ENCODE assay signal across 14 cellular contexts in genomic region chr11:133619973-133620372, GRCh38.
DNase-seq lines count a peak whose midpoint lies in the region; ATAC-seq, FAIRE-seq and TF ChIP-seq lines count a peak whose summit lies in the region.
"Had no signal": no experiment of that assay in that cellular context is flagged by ENCODE, and none has a peak within 500 bp of the region (broad histone marks: within the 10 kb centered on the region; RNA-seq: fewer than 3 reads in every experiment).

No MANE protein-coding gene starts in this region.

- H3K9me2 ChIP-seq in hepatocyte (replicated peaks; ENCODE audit: insufficient read depth), result no peaks in the 10 kb centered on the region
- no peaks in the 10 kb centered on the region for H3K9me2 ChIP-seq in PC-3 (replicated peaks; ENCODE audit: low read length)

- H3K4me1 Mint-ChIP-seq in Calu3 (ENCODE audit: low read depth, unreplicated experiment), result no peaks in the 10 kb centered on the region

- no peak overlapping the region for H3K4me3 ChIP-seq in hepatocyte
- no peak overlapping the region for H3K4me3 ChIP-seq in PC-3 (ENCODE audit: low read length)
- no peak overlapping the region for H3K4me3 ChIP-seq in pancreas
- H3K4me3 ChIP-seq: SJSA1, upper lobe of left lung had no signal

- no peak for TF ChIP-seq POLR2A in erythroblast (IDR thresholded peaks at IDR 0.05; ENCODE audit: low read length)

- no peaks in the 10 kb centered on the region for H3K27me3 Mint-ChIP-seq in Calu3 (ENCODE audit: unreplicated experiment)

- 51% methylated on average over 2 of the region's 2 CpGs for WGBS in hepatocyte (ENCODE audit: low lambda C conversion rate, missing lambda C conversion rate)
- WGBS in pancreas, 2 donors, result 32 to 39% methylated on average over 2 of the region's 2 CpGs

- no peak for FAIRE-seq in pancreas (lab: Jason Lieb, UNC)
- FAIRE-seq: endometrium, G401.6 had no signal

- H3K9ac ChIP-seq in PC-3 (ENCODE audit: low read length), result no peak overlapping the region

- H3K36me3 Mint-ChIP-seq in Calu3 (ENCODE audit: insufficient read depth, unreplicated experiment), result no peaks in the 10 kb centered on the region

- H3K9me3 Mint-ChIP-seq in Calu3 (ENCODE audit: low read depth, unreplicated experiment), result peaks cover 3% of the 10 kb centered on the region
- H3K9me3 Mint-ChIP-seq: activated T-helper 2 cell treated with anti-CD3 and anti-CD28 coated beads, Interferon-gamma antibody, Interleukin-2, Interleukin-4, amounts not matched to agents 10 μg/mL and 5 μg/mL and 100 μg/mL, durations not matched to agents 14 hours and 24 hours and 36 hours had no signal

- H3K4me1 ChIP-seq in hepatocyte (ENCODE audit: insufficient read depth), result peaks cover 5% of the 10 kb centered on the region
- H3K4me1 ChIP-seq in PC-3 (ENCODE audit: insufficient read depth, low read length), result no peaks in the 10 kb centered on the region
- H3K4me1 ChIP-seq in pancreas, result no peaks in the 10 kb centered on the region
- H3K4me1 ChIP-seq: SJSA1, upper lobe of left lung had no signal

- no peak overlapping the region for H3K27ac Mint-ChIP-seq in Calu3 (ENCODE audit: unreplicated experiment)
- H3K27ac Mint-ChIP-seq: activated T-helper 2 cell treated with anti-CD3 and anti-CD28 coated beads, Interferon-gamma antibody, Interleukin-2, Interleukin-4, amounts not matched to agents 10 μg/mL and 5 μg/mL and 100 μg/mL, durations not matched to agents 14 hours and 24 hours and 36 hours had no signal

- DNase-seq in KG1 (lab: John Stamatoyannopoulos, UW), result peak; percentile 3
- peak; percentile 33 for DNase-seq in SK-MEL-5 (ENCODE audit: low read depth, low spot score)
- DNase-seq in hepatocyte (ENCODE audit: low spot score), result peak; percentile 30
- no peak for DNase-seq in PC-3
- no peak for DNase-seq in Calu3
- no peak for DNase-seq in erythroblast (lab: John Stamatoyannopoulos, UW)
- no peak for DNase-seq in pancreas
- DNase-seq: activated CD4-positive, alpha-beta T cell treated with anti-CD3 and anti-CD28 coated beads for 4 hours; upper lobe of left lung had no signal

- no peaks in the 10 kb centered on the region for H3F3A ChIP-seq in PC-3 (ENCODE audit: low read length, unreplicated experiment)

- H2AFZ ChIP-seq in hepatocyte, result no peak overlapping the region
- H2AFZ ChIP-seq in PC-3 (ENCODE audit: low read length), result no peak overlapping the region

- H3K9me3 ChIP-seq in hepatocyte (ENCODE audit: low read depth) (no peaks in the 10 kb centered on the region), PC-3 (ENCODE audit: low read length) (peaks cover 46% of the 10 kb centered on the region), pancreas (no peaks in the 10 kb centered on the region)
- H3K9me3 ChIP-seq: SJSA1 had no signal

- no peaks in the 10 kb centered on the region for H3K79me2 ChIP-seq in hepatocyte
- no peaks in the 10 kb centered on the region for H3K79me2 ChIP-seq in PC-3 (ENCODE audit: low read length)

- no peak for ATAC-seq in PC-3
- ATAC-seq in pancreas, result no peak

- H3K27ac ChIP-seq in C4-2B (no peak overlapping the region), hepatocyte (no peak overlapping the region), PC-3 (ENCODE audit: low read length) (no peak overlapping the region), pancreas (no peak overlapping the region)
- H3K27ac ChIP-seq: SJSA1, upper lobe of left lung had no signal

- H3K36me3 ChIP-seq in hepatocyte (replicated peaks; ENCODE audit: insufficient read depth, low read depth) (no peaks in the 10 kb centered on the region), PC-3 (ENCODE audit: low read depth, low read length) (no peaks in the 10 kb centered on the region), pancreas (no peaks in the 10 kb centered on the region)
- H3K36me3 ChIP-seq: SJSA1, upper lobe of left lung had no signal

- H3K4me2 ChIP-seq in hepatocyte (no peak overlapping the region), PC-3 (ENCODE audit: low read length) (no peak overlapping the region)

- H4K20me1 ChIP-seq in hepatocyte (ENCODE audit: insufficient read depth, poor library complexity, severe bottlenecking) (no peaks in the 10 kb centered on the region), PC-3 (ENCODE audit: low read length) (no peaks in the 10 kb centered on the region)

- CTCF ChIA-PET in PC-3 (lab: Charles Lee), result no interaction called here
- CTCF ChIA-PET in Calu3 (lab: Charles Lee), result no interaction called here

- POLR2A ChIA-PET in PC-3 (lab: Charles Lee; ENCODE audit: unreplicated experiment), result no interaction called here

- no peak overlapping the region for H3K4me3 Mint-ChIP-seq in Calu3 (ENCODE audit: low read depth, unreplicated experiment)

- intact Hi-C loops in PC-3 (cut with micrococcal nuclease) (loop anchor here (2.0 kb wide), 1 partner anchor 27 kb away; no protein-coding TSS in a partner anchor), Calu3 (cut with micrococcal nuclease; ENCODE audit: unreplicated experiment) (no loop called here), pancreas (cut with DNase I) (no loop called here)

- H3K27me3 ChIP-seq in hepatocyte (no peaks in the 10 kb centered on the region), PC-3 (ENCODE audit: low read length) (no peaks in the 10 kb centered on the region), pancreas (peaks cover 0 to 13% (median 0%) of the 10 kb centered on the region in 4 donors)
- H3K27me3 ChIP-seq: SJSA1, upper lobe of left lung had no signal

- peak; percentile 53 for TF ChIP-seq CTCF in C4-2B (conservative IDR thresholded peaks at IDR 0.05)
- peak; percentile 50 for TF ChIP-seq CTCF in hepatocyte (IDR thresholded peaks at IDR 0.05; ENCODE audit: poor library complexity)
- no peak for TF ChIP-seq CTCF in PC-3 (conservative IDR thresholded peaks at IDR 0.05; ENCODE audit: low read depth, low read length)
- TF ChIP-seq CTCF in Calu3 (IDR thresholded peaks at IDR 0.05; ENCODE audit: unreplicated experiment), result no peak
- TF ChIP-seq CTCF in pancreas (IDR thresholded peaks at IDR 0.05), result no peak

- in situ Hi-C loops in SK-MEL-5 (cut with HindIII; ENCODE audit: low pct_unique_long_range_greater_than_20kb, low sequenced_read_pairs), result no loop called here

- BruUV-seq in PC-3 (replicated peaks; lab: Mats Ljungman, UMichigan), result no TSS peak
- BruUV-seq in Calu3 (replicated peaks; lab: Mats Ljungman, UMichigan), result no TSS peak

Comparison
In these comparisons a context has a peak if more than half of its experiments do, and no peak if none do; other contexts are left out.
1. CTCF ChIP-seq: peak in C4-2B (single experiment) and hepatocyte (single experiment); none in PC-3 (single experiment), Calu3 (single experiment) and pancreas (0 of 4).
2. DNase-seq: peak in KG1 (single experiment), SK-MEL-5 (single experiment) and hepatocyte (single experiment); none in PC-3 (single experiment), Calu3 (single experiment), erythroblast (0 of 2) and pancreas (0 of 6).